ENCODE assay signal across 18 cellular contexts in genomic region chr20:63672666-63673065, GRCh38.
"Had no signal": no experiment of that assay in that cellular context is flagged by ENCODE, and none has a peak within 500 bp of the region (broad histone marks: within the 10 kb centered on the region; RNA-seq: fewer than 3 reads in every experiment).

No MANE protein-coding gene starts in this region.

- H3K27ac ChIP-seq: HL-60, SJCRH30 had no signal

- H3K4me3 ChIP-seq: SJCRH30 had no signal

- H3K9me3 ChIP-seq: SJCRH30 had no signal

- FAIRE-seq: RCC 7860 had no signal

- DNase-seq: KBM-7, NCI-H1092, NCI-H1105 treated with DMSO at 0.1 percent for 48 hours, NCI-H1417 treated with DMSO at 0.1 percent for 48 hours, NCI-H187, NCI-H2029, NCI-H2081 treated with DMSO at 0.1 percent for 48 hours, NCI-H2171, NCI-H226, NCI-H446, NCI-H510A, NCI-H524 treated with DMSO at 0.1 percent for 48 hours, NCI-H69, NCI-H774, SHP77 treated with DMSO at 0.1 percent for 48 hours, SJCRH30 had no signal

- H3K4me1 ChIP-seq: SJCRH30 had no signal

- H3K27me3 ChIP-seq: SJCRH30 had no signal
